ENCODE assay signal across 20 cellular contexts in the genomic region with DNA sequence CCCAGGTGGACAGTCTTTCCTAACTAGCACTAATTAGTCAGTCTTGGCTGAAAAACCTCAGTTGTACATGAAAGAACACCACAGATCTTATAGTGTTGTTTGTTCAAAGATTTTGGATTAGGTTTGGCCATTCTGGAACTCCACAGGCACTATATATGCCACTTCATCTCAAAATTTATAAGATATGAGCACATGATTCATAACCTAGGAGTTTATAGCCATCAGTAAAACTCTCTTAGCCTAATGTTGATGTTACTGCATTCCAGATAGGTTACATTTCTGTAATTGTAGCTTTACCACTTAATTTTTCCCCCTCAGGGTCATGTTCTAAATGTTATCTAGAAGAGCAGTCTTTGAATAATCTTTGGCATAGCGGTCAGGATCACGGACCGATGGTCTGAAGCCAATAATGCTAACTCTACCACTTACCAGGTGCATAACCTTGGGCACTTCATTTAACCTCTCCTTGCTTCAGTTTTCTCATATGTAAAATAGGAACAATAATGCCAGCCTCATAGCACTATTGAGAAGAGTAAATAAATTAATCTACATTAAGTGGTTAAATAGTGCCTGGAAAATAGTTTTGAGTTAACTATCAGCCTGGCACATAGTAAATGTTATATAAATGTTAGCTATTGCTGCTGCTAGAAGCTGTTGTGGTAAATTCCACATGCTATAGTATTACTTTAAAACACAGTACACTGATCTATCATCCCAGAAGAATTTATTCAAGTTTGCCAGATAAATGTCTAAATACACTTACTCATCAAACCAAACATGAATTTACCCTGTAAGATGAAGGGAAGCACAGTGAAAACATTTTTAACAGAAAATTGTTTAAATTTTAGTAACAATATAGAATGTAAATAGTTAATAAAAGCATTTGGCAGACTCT.
DNase-seq lines count a peak whose midpoint lies in the region; ATAC-seq and TF ChIP-seq lines count a peak whose summit lies in the region.
"Had no signal": no experiment of that assay in that cellular context is flagged by ENCODE, and none has a peak within 500 bp of the region (broad histone marks: within the 10 kb centered on the region; RNA-seq: fewer than 3 reads in every experiment).

No MANE protein-coding gene starts in this region.

- no peaks in the 10 kb centered on the region for H4K20me1 ChIP-seq in GM23248 (ENCODE audit: insufficient read depth)

- peak overlapping the region; percentile 62 for H3K4me2 ChIP-seq in GM23248 (ENCODE audit: unreplicated experiment)

- peak; percentile 11 for DNase-seq in A172 (ENCODE audit: low spot score)
- DNase-seq in GM23248: peak; percentile 70
- DNase-seq in fibroblast of peridontal ligament (ENCODE audit: extremely low read depth): peak; percentile 72
- no peak for DNase-seq in kidney glomerular epithelial cell (lab: John Stamatoyannopoulos, UW)
- no peak for DNase-seq in psoas muscle
- no peak for DNase-seq in heart right ventricle
- DNase-seq: 8988T; activated CD8-positive, alpha-beta memory T cell treated with anti-CD3 and anti-CD28 coated beads, Interleukin-2, amount 10 ng/mL, durations not matched to agents 7 days and 5 days; cortex of kidney; head of caudate nucleus; NCI-H2081; NCI-H524; nephron progenitor cell; SIG-M5; stimulated activated CD4-positive, alpha-beta T cell treated with anti-CD3 and anti-CD28 coated beads, Interleukin-15, amount 100 ng/mL, for 24 hours; stimulated activated naive CD4-positive, alpha-beta T cell; trophoblast cell had no signal

- H3K27me3 ChIP-seq in GM23248 (replicated peaks; ENCODE audit: insufficient read depth): no peaks in the 10 kb centered on the region
- peaks cover 0 to 2% (median 0%) of the 10 kb centered on the region in 3 donors for H3K27me3 ChIP-seq in psoas muscle (ENCODE audit: insufficient read depth in 3 of 3, low read length in 2 of 3)
- peaks cover 0 to 9% (median 0%) of the 10 kb centered on the region in 7 donors for H3K27me3 ChIP-seq in heart right ventricle

- H3K79me2 ChIP-seq in GM23248 (ENCODE audit: insufficient read depth): no peaks in the 10 kb centered on the region

- H3F3A ChIP-seq in GM23248 (ENCODE audit: insufficient read depth): peaks cover 5% of the 10 kb centered on the region

- H3K27ac ChIP-seq in GM23248 (peak overlapping the region; percentile 25), psoas muscle (no peak overlapping the region), heart right ventricle (no peak overlapping the region)

- H3K9me3 ChIP-seq in GM23248 (ENCODE audit: low read depth): no peaks in the 10 kb centered on the region
- no peaks in the 10 kb centered on the region for H3K9me3 ChIP-seq in psoas muscle
- H3K9me3 ChIP-seq in heart right ventricle: peaks cover 0 to 6% (median 0%) of the 10 kb centered on the region in 11 donors

- no peaks in the 10 kb centered on the region for H3K36me3 ChIP-seq in GM23248 (ENCODE audit: low read depth)
- no peaks in the 10 kb centered on the region for H3K36me3 ChIP-seq in psoas muscle (ENCODE audit: insufficient read depth in 1 of 2, low read depth in 1 of 2)
- H3K36me3 ChIP-seq in heart right ventricle: no peaks in the 10 kb centered on the region

- in situ Hi-C loops in GM23248 (cut with MboI): no loop called here

- H3K4me3 ChIP-seq in GM23248 (peak overlapping the region; percentile 31), psoas muscle (no peak overlapping the region), heart right ventricle (no peak overlapping the region)

- whole genome bisulfite sequencing in GM23248 (ENCODE audit: low coverage in 1 of 2, low lambda C conversion rate in 2 of 2, missing lambda C conversion rate in 2 of 2), 2 experiments: 67 to 71% methylated on average over 3 of the region's 3 CpGs
- 85 to 93% (median 89%) methylated on average over 3 of the region's 3 CpGs for WGBS in psoas muscle, 3 donors
- WGBS in heart right ventricle, 2 donors: 85 to 96% methylated on average over 3 of the region's 3 CpGs

- intact Hi-C loops in psoas muscle (cut with DNase I): no loop called here
- intact Hi-C loops in heart right ventricle (cut with DNase I): no loop called here

- ATAC-seq in SK-N-SH treated with all-trans-retinoic acid at 6 μM for 48 hours (peak; percentile 88), HG03139 (IDR thresholded peaks at IDR 0.05; ENCODE audit: unreplicated experiment) (no peak), psoas muscle (no peak), heart right ventricle (no peak)
- ATAC-seq: activated CD4-positive, CD25-positive, alpha-beta regulatory T cell treated with anti-CD3 and anti-CD28 coated beads, Interleukin-2, amount 50 U/mL, for 24 hours; activated CD8-positive, alpha-beta memory T cell treated with anti-CD3 and anti-CD28 coated beads, Interleukin-2, amount 10 ng/mL, durations not matched to agents 7 days and 5 days had no signal

- no peaks in the 10 kb centered on the region for H3K9me2 ChIP-seq in GM23248 (ENCODE audit: insufficient read depth)

- no peak overlapping the region for H2AFZ ChIP-seq in GM23248

- peaks cover 27% of the 10 kb centered on the region for H3K4me1 ChIP-seq in GM23248 (ENCODE audit: insufficient read depth)
- no peaks in the 10 kb centered on the region for H3K4me1 ChIP-seq in psoas muscle
- H3K4me1 ChIP-seq in heart right ventricle: no peaks in the 10 kb centered on the region

- H3K9ac ChIP-seq in GM23248: no peak overlapping the region

- no peak for TF ChIP-seq CTCF in psoas muscle (IDR thresholded peaks at IDR 0.05)
- TF ChIP-seq CTCF in heart right ventricle (IDR thresholded peaks at IDR 0.05): no peak

TF ChIP-seq in SK-N-SH treated with all-trans-retinoic acid at 6 μM for 48 hours, 23 proteins besides CTCF, POLR2A, EP300 and RAD21:
- no peak for TF ChIP-seq SNAI2 (CRISPR knock-in tag; IDR thresholded peaks at IDR 0.05)
TF ChIP-seq in SK-N-SH treated with all-trans-retinoic acid at 6 μM for 48 hours: peak in this region for 0.

Comparison
In these comparisons a context has a peak if more than half of its experiments do, and no peak if none do; other contexts are left out.
1. DNase-seq: peak in A172 (single experiment), GM23248 (single experiment) and fibroblast of peridontal ligament (single experiment); none in kidney glomerular epithelial cell (single experiment), psoas muscle (0 of 2) and heart right ventricle (0 of 2).